In the genomic region with DNA sequence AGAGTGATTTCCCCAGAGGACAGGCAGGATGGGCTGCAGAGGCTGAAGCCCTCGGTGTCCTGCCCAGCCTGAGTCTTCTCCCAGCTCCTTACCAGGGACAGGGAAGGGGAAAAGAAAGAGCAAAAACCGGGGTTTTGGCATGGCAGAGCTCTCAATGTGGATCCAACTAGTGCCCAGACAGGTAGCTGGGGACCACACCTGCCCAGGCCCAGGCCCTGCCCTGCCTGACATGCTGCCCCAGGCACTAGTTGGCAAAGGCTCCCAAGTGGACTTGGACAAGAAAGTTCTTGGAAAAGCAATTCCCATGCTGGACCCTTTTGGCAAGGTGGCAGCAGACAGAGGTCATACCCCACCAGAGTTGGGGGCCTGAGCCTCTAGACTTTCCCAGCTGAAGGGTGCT, we compare ENCODE assay signal across 16 cellular contexts.
"Had no signal": no experiment of that assay in that cellular context is flagged by ENCODE, and none has a peak within 500 bp of the region (broad histone marks: within the 10 kb centered on the region; RNA-seq: fewer than 3 reads in every experiment).

No MANE protein-coding gene starts in this region.

- H3K27me3 Mint-ChIP-seq: activated T-helper 17 cell treated with anti-CD3 and anti-CD28 coated beads, Interleukin-2, amount 50 U/mL, for 72 hours had no signal

- H3K27ac Mint-ChIP-seq: activated naive CD4-positive, alpha-beta T cell treated with anti-CD3 and anti-CD28 coated beads for 36 hours; activated T-helper 17 cell treated with anti-CD3 and anti-CD28 coated beads, Interleukin-2, amount 50 U/mL, for 72 hours; endodermal cell had no signal

- H3K4me3 ChIP-seq: ascending aorta, dorsolateral prefrontal cortex, upper lobe of right lung had no signal

- H3K36me3 ChIP-seq: ascending aorta, upper lobe of right lung had no signal

- DNase-seq: activated naive CD4-positive, alpha-beta T cell treated with anti-CD3 and anti-CD28 coated beads for 36 hours; dorsolateral prefrontal cortex; endodermal cell; kidney glomerular epithelial cell; occipital lobe; right cardiac atrium; small intestine; stimulated activated CD4-positive, alpha-beta T cell treated with anti-CD3 and anti-CD28 coated beads, Interleukin-4, amount 100 ng/mL, for 4 hours; stimulated activated CD8-positive, alpha-beta memory T cell treated with anti-CD3 and anti-CD28 coated beads, Interleukin-4, amount 100 ng/mL, for 48 hours; stimulated activated naive CD8-positive, alpha-beta T cell treated with anti-CD3 and anti-CD28 coated beads, Interleukin-15, Interleukin-2, amounts not matched to agents 100 U/mL and 50 U/mL, for 24 hours; SW 1271; upper lobe of right lung had no signal

- ATAC-seq: activated T-helper 17 cell treated with anti-CD3 and anti-CD28 coated beads, Interleukin-2, amount 50 U/mL, for 72 hours; esophagus mucosa; right cardiac atrium; stimulated activated naive CD8-positive, alpha-beta T cell treated with anti-CD3 and anti-CD28 coated beads, Interleukin-15, Interleukin-2, amounts not matched to agents 100 U/mL and 50 U/mL, for 24 hours; upper lobe of right lung had no signal

- H3K27ac ChIP-seq: ascending aorta, upper lobe of right lung had no signal

- FAIRE-seq: small intestine had no signal

- H3K4me3 Mint-ChIP-seq: activated naive CD4-positive, alpha-beta T cell treated with anti-CD3 and anti-CD28 coated beads for 36 hours; activated T-helper 17 cell treated with anti-CD3 and anti-CD28 coated beads, Interleukin-2, amount 50 U/mL, for 72 hours; endodermal cell; nephron had no signal

- H3K4me1 Mint-ChIP-seq: activated T-helper 17 cell treated with anti-CD3 and anti-CD28 coated beads, Interleukin-2, amount 50 U/mL, for 72 hours had no signal

- H3K4me1 ChIP-seq: ascending aorta had no signal

- H3K27me3 ChIP-seq: ascending aorta, dorsolateral prefrontal cortex, upper lobe of right lung had no signal

- H3K9me3 ChIP-seq: ascending aorta, upper lobe of right lung had no signal

- H3K9me3 Mint-ChIP-seq: activated naive CD4-positive, alpha-beta T cell treated with anti-CD3 and anti-CD28 coated beads for 36 hours; activated T-helper 17 cell treated with anti-CD3 and anti-CD28 coated beads, Interleukin-2, amount 50 U/mL, for 72 hours; endodermal cell; nephron had no signal
